In genomic region chr22:43260818-43261217, GRCh38 we compare ENCODE assay signal across 15 cellular contexts.
A peak's percentile ranks its signal among the peaks of the same experiment; 100 is the strongest.
DNase-seq lines count a peak whose midpoint lies in the region; ATAC-seq and TF ChIP-seq lines count a peak whose summit lies in the region.
"Had no signal": no experiment of that assay in that cellular context is flagged by ENCODE, and none has a peak within 500 bp of the region (broad histone marks: within the 10 kb centered on the region; RNA-seq: fewer than 3 reads in every experiment).

No MANE protein-coding gene starts in this region.

- no peaks in the 10 kb centered on the region for H3K79me1 ChIP-seq in mesenchymal stem cell (replicated peaks; ENCODE audit: low read length, poor library complexity, severe bottlenecking)

- H2BK120ac ChIP-seq in mesenchymal stem cell (ENCODE audit: low read depth, low read length): no peak overlapping the region

- H3K14ac ChIP-seq in mesenchymal stem cell (ENCODE audit: low read length in 2 of 2): peak overlapping the region in 1 of 2 experiments; percentile 37

- no peak overlapping the region for H2BK15ac ChIP-seq in mesenchymal stem cell (ENCODE audit: low read depth, poor library complexity, severe bottlenecking)

- H3K4ac ChIP-seq in mesenchymal stem cell (ENCODE audit: low read depth in 1 of 2, low read length in 2 of 2): no peak overlapping the region

- H3K27ac ChIP-seq in endodermal cell (ENCODE audit: low read depth, low read length) (no peak overlapping the region), mesenchymal stem cell (ENCODE audit: low read length, poor library complexity, severe bottlenecking) (no peak overlapping the region), spleen (peak overlapping the region in 5 of 8 donors; percentile 16 to 61 (median 35)), heart left ventricle (no peak overlapping the region)
- H3K27ac ChIP-seq in effector memory CD4-positive, alpha-beta T cell (ENCODE audit: insufficient read depth, low read length, poor library complexity, severe bottlenecking): no peak overlapping the region

- ATAC-seq in heart left ventricle: no peak
- ATAC-seq: HCT116 had no signal

- H3K23ac ChIP-seq in mesenchymal stem cell (ENCODE audit: low read length in 2 of 2): no peak overlapping the region

- intact Hi-C loops in spleen (cut with DNase I; ENCODE audit: low total_unique reads): loop anchor here (2.0 kb wide), 1 partner anchor 24 kb away; no protein-coding TSS in a partner anchor
- intact Hi-C loops in MCF 10A (cut with micrococcal nuclease): no loop called here
- intact Hi-C loops in heart left ventricle (cut with DNase I): no loop called here

- no peak overlapping the region for H2AK5ac ChIP-seq in mesenchymal stem cell (ENCODE audit: low read length, severe bottlenecking)

- TF ChIP-seq CTCF in endodermal cell (conservative IDR thresholded peaks at IDR 0.05): no peak
- TF ChIP-seq CTCF in spleen (IDR thresholded peaks at IDR 0.05 in 8 of 11, conservative IDR thresholded peaks at IDR 0.05 in 3 of 11): no peak
- no peak for TF ChIP-seq CTCF in MCF 10A (IDR thresholded peaks at IDR 0.05; ENCODE audit: unreplicated experiment)
- no peak for TF ChIP-seq CTCF in heart left ventricle (IDR thresholded peaks at IDR 0.05)

- TF ChIP-seq POLR2A in spleen (IDR thresholded peaks at IDR 0.05) (no peak), heart left ventricle (IDR thresholded peaks at IDR 0.05) (no peak)

- no peak overlapping the region for H3K4me2 ChIP-seq in mesenchymal stem cell (ENCODE audit: low read length, poor library complexity, severe bottlenecking)
- H3K4me2 ChIP-seq: GM23338 had no signal

- POLR2A ChIA-PET in MCF 10A (lab: Yijun Ruan, JAX): interaction anchor here (1.0 kb wide), 1 partner anchor 171 kb away, joined by 3 read pairs; no protein-coding TSS in a partner anchor

- H3K18ac ChIP-seq in mesenchymal stem cell (ENCODE audit: low read depth in 1 of 2, low read length in 2 of 2): no peak overlapping the region

- H3K9me3 ChIP-seq in endodermal cell (ENCODE audit: control insufficient read depth, low read length) (no peaks in the 10 kb centered on the region), mesenchymal stem cell (ENCODE audit: control insufficient read depth, low read length) (no peaks in the 10 kb centered on the region), spleen (no peaks in the 10 kb centered on the region), heart left ventricle (no peaks in the 10 kb centered on the region)
- no peaks in the 10 kb centered on the region for H3K9me3 ChIP-seq in effector memory CD4-positive, alpha-beta T cell (ENCODE audit: control insufficient read depth, low read length)

- H3K27me3 ChIP-seq in endodermal cell (ENCODE audit: control insufficient read depth, insufficient read depth, low read length, poor library complexity, severe bottlenecking) (no peaks in the 10 kb centered on the region), mesenchymal stem cell (ENCODE audit: control insufficient read depth in 1 of 2, insufficient read depth in 1 of 2, low read length in 2 of 2) (peaks cover 19 to 81% of the 10 kb centered on the region in 2 experiments), spleen (replicated peaks in 1 of 7) (peaks cover 0 to 51% (median 0%) of the 10 kb centered on the region in 7 donors), heart left ventricle (peaks cover 0 to 11% (median 0%) of the 10 kb centered on the region in 9 donors)
- H3K27me3 ChIP-seq in effector memory CD4-positive, alpha-beta T cell (replicated peaks; ENCODE audit: control insufficient read depth, insufficient read depth, low read length, poor library complexity, severe bottlenecking): no peaks in the 10 kb centered on the region

- H3K4me3 ChIP-seq in endodermal cell (ENCODE audit: low read length): no peak overlapping the region
- no peak overlapping the region for H3K4me3 ChIP-seq in mesenchymal stem cell (ENCODE audit: insufficient read depth in 1 of 2, low read depth in 1 of 2, low read length in 2 of 2)
- no peak overlapping the region for H3K4me3 ChIP-seq in spleen
- no peak overlapping the region for H3K4me3 ChIP-seq in heart left ventricle
- no peak overlapping the region for H3K4me3 ChIP-seq in effector memory CD4-positive, alpha-beta T cell (ENCODE audit: insufficient read depth, low read depth, low read length, poor library complexity, severe bottlenecking)
- H3K4me3 ChIP-seq: GM23338 had no signal

- peak; percentile 39 for DNase-seq in RPMI7951 (ENCODE audit: low read depth)
- DNase-seq in endodermal cell: no peak
- peak; percentile 76 for DNase-seq in mesenchymal stem cell
- no peak for DNase-seq in spleen
- DNase-seq in MCF 10A (ENCODE audit: unreplicated experiment): no peak
- no peak for DNase-seq in heart left ventricle
- no peak for DNase-seq in effector memory CD4-positive, alpha-beta T cell
- DNase-seq in A172 (ENCODE audit: low spot score): no peak
- DNase-seq: DMS79 treated with DMSO at 0.1 percent for 48 hours, NCI-H1417 treated with DMSO at 0.1 percent for 48 hours, NCI-H2029, NCI-H748 treated with DMSO at 0.1 percent for 48 hours, OCI-M1 had no signal

- H3K36me3 Mint-ChIP-seq in endodermal cell (ENCODE audit: low read depth): no peaks in the 10 kb centered on the region
- H3K36me3 Mint-ChIP-seq in MCF 10A (ENCODE audit: insufficient read depth, unreplicated experiment): no peaks in the 10 kb centered on the region

- CTCF ChIA-PET in MCF 10A (lab: Yijun Ruan, JAX): interaction anchor here (0.6 to 1.3 kb wide), 3 partner anchors 29 to 729 kb away, joined by 3 read pairs; no protein-coding TSS in a partner anchor

- H2BK12ac ChIP-seq in mesenchymal stem cell (ENCODE audit: low read length in 2 of 2): no peak overlapping the region

- H3K9me3 Mint-ChIP-seq in endodermal cell: no peaks in the 10 kb centered on the region
- no peaks in the 10 kb centered on the region for H3K9me3 Mint-ChIP-seq in MCF 10A (ENCODE audit: unreplicated experiment)
- H3K9me3 Mint-ChIP-seq: GM23338 had no signal

- H3K27ac Mint-ChIP-seq in endodermal cell (peak overlapping the region; percentile 59), MCF 10A (ENCODE audit: low read depth, unreplicated experiment) (no peak overlapping the region)
- H3K27ac Mint-ChIP-seq: GM23338 had no signal

- H3K4me3 Mint-ChIP-seq in endodermal cell (no peak overlapping the region), MCF 10A (ENCODE audit: unreplicated experiment) (no peak overlapping the region)
- H3K4me3 Mint-ChIP-seq: GM23338 had no signal

- WGBS in endodermal cell (ENCODE audit: insufficient coverage in 1 of 2, insufficient read length in 1 of 2), 2 experiments: 87% methylated on average over 8 of the region's 8 CpGs
- WGBS in mesenchymal stem cell: 74% methylated on average over 8 of the region's 8 CpGs
- 53 to 82% (median 67%) methylated on average over 7 to 8 of the region's 8 CpGs for WGBS in spleen, 5 donors
- 81 to 94% (median 84%) methylated on average over 4 to 8 of the region's 8 CpGs for WGBS in heart left ventricle, 4 donors

- H4K91ac ChIP-seq in mesenchymal stem cell (ENCODE audit: low read length): no peak overlapping the region

- H3K27me3 Mint-ChIP-seq in endodermal cell (ENCODE audit: insufficient read depth) (peaks cover 2% of the 10 kb centered on the region), MCF 10A (ENCODE audit: insufficient read depth, unreplicated experiment) (peaks cover 48% of the 10 kb centered on the region)

- H3K36me3 ChIP-seq in endodermal cell (ENCODE audit: control insufficient read depth, insufficient read depth, low read length) (no peaks in the 10 kb centered on the region), mesenchymal stem cell (ENCODE audit: control insufficient read depth in 1 of 2, insufficient read depth in 2 of 2, low read depth in 1 of 2, low read length in 2 of 2) (no peaks in the 10 kb centered on the region), spleen (no peaks in the 10 kb centered on the region), heart left ventricle (no peaks in the 10 kb centered on the region)
- H3K36me3 ChIP-seq in effector memory CD4-positive, alpha-beta T cell (ENCODE audit: control insufficient read depth, insufficient read depth, low read length): no peaks in the 10 kb centered on the region

- no peak overlapping the region for H4K8ac ChIP-seq in mesenchymal stem cell (ENCODE audit: low read length)

- no TSS peak for BruUV-seq in MCF 10A (replicated peaks; lab: Mats Ljungman, UMichigan)

- peaks cover 6% of the 10 kb centered on the region for H3K4me1 Mint-ChIP-seq in endodermal cell
- peaks cover 15% of the 10 kb centered on the region for H3K4me1 Mint-ChIP-seq in MCF 10A (ENCODE audit: insufficient read depth, unreplicated experiment)

- H3K9ac ChIP-seq in endodermal cell (ENCODE audit: extremely low read depth, low read length, poor library complexity, severe bottlenecking) (no peak overlapping the region), mesenchymal stem cell (ENCODE audit: low read length) (no peak overlapping the region)

- no peak overlapping the region for H2AFZ ChIP-seq in mesenchymal stem cell (ENCODE audit: low read depth, low read length)
- H2AFZ ChIP-seq: GM23338 had no signal

- peaks cover 11% of the 10 kb centered on the region for H3K4me1 ChIP-seq in endodermal cell (ENCODE audit: control insufficient read depth, insufficient read depth, low read length)
- H3K4me1 ChIP-seq in mesenchymal stem cell (ENCODE audit: control insufficient read depth, insufficient read depth, low read depth, low read length): peaks cover 22% of the 10 kb centered on the region
- peaks cover 29 to 84% (median 45%) of the 10 kb centered on the region in 6 donors for H3K4me1 ChIP-seq in spleen
- H3K4me1 ChIP-seq in heart left ventricle: peaks cover 3 to 31% (median 18%) of the 10 kb centered on the region in 12 donors
- H3K4me1 ChIP-seq in effector memory CD4-positive, alpha-beta T cell (ENCODE audit: control insufficient read depth, insufficient read depth, low read length, poor library complexity, severe bottlenecking): peaks cover 27% of the 10 kb centered on the region

- no peak overlapping the region for H2BK5ac ChIP-seq in mesenchymal stem cell (ENCODE audit: low read depth, low read length, poor library complexity, severe bottlenecking)

Comparison
In these comparisons a context has a peak if more than half of its experiments do, and no peak if none do; other contexts are left out.
1. DNase-seq: peak in RPMI7951 (single experiment) and mesenchymal stem cell (single experiment); none in endodermal cell (single experiment), spleen (single experiment), MCF 10A (single experiment), heart left ventricle (0 of 5), effector memory CD4-positive, alpha-beta T cell (0 of 3) and A172 (single experiment).
2. H3K27ac ChIP-seq: peak in spleen (5 of 8); none in endodermal cell (single experiment), mesenchymal stem cell (single experiment), heart left ventricle (0 of 12) and effector memory CD4-positive, alpha-beta T cell (single experiment).